ENCODE assay signal across 12 cellular contexts in the genomic region with DNA sequence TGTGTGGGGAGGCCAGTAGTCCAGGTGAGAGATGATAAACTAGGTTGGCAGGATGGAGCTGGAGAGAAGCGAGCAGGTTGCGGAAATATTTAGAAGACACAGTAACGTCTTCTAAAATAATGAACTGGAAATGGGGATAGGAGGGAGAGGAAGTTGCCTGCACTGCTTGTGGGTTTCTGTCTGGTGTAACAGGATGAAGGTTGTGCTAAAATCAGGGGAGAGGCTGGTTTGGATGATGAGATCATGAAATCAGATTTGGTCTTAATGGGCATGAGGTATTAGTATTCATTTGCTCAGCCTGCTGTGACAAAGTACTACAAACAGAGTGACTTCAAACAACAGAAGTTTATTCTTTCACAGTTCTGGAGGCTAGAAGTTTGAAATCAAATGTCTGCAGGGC.
"Had no signal": no experiment of that assay in that cellular context is flagged by ENCODE, and none has a peak within 500 bp of the region (broad histone marks: within the 10 kb centered on the region; RNA-seq: fewer than 3 reads in every experiment).

No MANE protein-coding gene starts in this region.

- H3K27me3 ChIP-seq: stomach, testis had no signal

- H3K4me1 ChIP-seq: stomach, testis had no signal

- H3K36me3 ChIP-seq: stomach had no signal

- DNase-seq: activated CD4-positive, alpha-beta T cell treated with anti-CD3 and anti-CD28 coated beads for 1 hour; activated CD4-positive, alpha-beta T cell treated with anti-CD3 and anti-CD28 coated beads, Interleukin-2, amount 50 U/mL, for 4 hours; activated naive CD4-positive, alpha-beta T cell treated with anti-CD3 and anti-CD28 coated beads for 36 hours; activated T-cell treated with anti-CD3 and anti-CD28 coated beads, Interleukin-2, amount 50 U/mL, for 1 hour; effector memory CD4-positive, alpha-beta T cell; foreskin melanocyte; head of caudate nucleus; immature natural killer cell; stomach; testis had no signal

- H3K9me3 ChIP-seq: stomach, testis had no signal

- ATAC-seq: sciatic nerve had no signal

- H3K27ac ChIP-seq: stomach, testis, VCaP had no signal

- H3K4me3 ChIP-seq: stomach, testis had no signal
